Comparison of ENCODE assay signal across 13 cellular contexts in genomic region chr11:2534131-2534956, GRCh38.
DNase-seq lines count a peak whose midpoint lies in the region; ATAC-seq and TF ChIP-seq lines count a peak whose summit lies in the region.
"Had no signal": no experiment of that assay in that cellular context is flagged by ENCODE, and none has a peak within 500 bp of the region (broad histone marks: within the 10 kb centered on the region; RNA-seq: fewer than 3 reads in every experiment).

No MANE protein-coding gene starts in this region.

- H3K4me1 ChIP-seq in BLaER1 treated with 17β-estradiol and CSF1 and Interleukin-3, amounts not matched to agents 10 nM and 100 nM, result peaks cover 42 to 54% (median 46%) of the 10 kb centered on the region in 10 experiments
- peaks cover 19% of the 10 kb centered on the region for H3K4me1 ChIP-seq in CD8-positive, alpha-beta T cell (ENCODE audit: insufficient read depth, low read length)

- H3K36me3 ChIP-seq in BLaER1 treated with 17β-estradiol and CSF1 and Interleukin-3, amounts not matched to agents 10 nM and 100 nM, result no peaks in the 10 kb centered on the region; a peak in 1 of 22 replicates
- no peaks in the 10 kb centered on the region for H3K36me3 ChIP-seq in CD8-positive, alpha-beta T cell (ENCODE audit: insufficient read depth, low read length)
- H3K36me3 ChIP-seq: ascending aorta had no signal

- H3K9me3 ChIP-seq in BLaER1 treated with 17β-estradiol and CSF1 and Interleukin-3, amounts not matched to agents 10 nM and 100 nM (replicated peaks in 1 of 11), result no peaks in the 10 kb centered on the region
- no peaks in the 10 kb centered on the region for H3K9me3 ChIP-seq in CD8-positive, alpha-beta T cell (ENCODE audit: low read length)
- H3K9me3 ChIP-seq: ascending aorta had no signal

- peak overlapping the region in 10 of 11 experiments; percentile 4 to 73 (median 52); a peak in 16 of 22 replicates for H3K9ac ChIP-seq in BLaER1 treated with 17β-estradiol and CSF1 and Interleukin-3, amounts not matched to agents 10 nM and 100 nM

- CTCF ChIA-PET in CD8-positive, alpha-beta T cell (lab: Charles Lee), result interaction anchor here (0.6 to 13.4 kb wide), 24 partner anchors 19 to 683 kb away, joined by 3 to 492 read pairs (median 16); partner anchors contain the start of genes CDKN1C, KCNQ1, PHLDA2 and TRPM5

- no peak for ATAC-seq in HG03045 (IDR thresholded peaks at IDR 0.05; ENCODE audit: unreplicated experiment)
- ATAC-seq in CD8-positive, alpha-beta T cell, result no peak
- no peak for ATAC-seq in HG03378 (IDR thresholded peaks at IDR 0.05; ENCODE audit: unreplicated experiment)

- intact Hi-C loops in CD8-positive, alpha-beta T cell (cut with DNase I, micrococcal nuclease), result loop anchor here (5.0 kb wide), 3 partner anchors 232 to 503 kb away; partner anchors contain the start of genes C11orf21 (in 1 of the 2) and TSPAN32 (in 1 of the 2)

- peak overlapping the region in 1 of 10 experiments; percentile 50; a peak in 2 of 20 replicates for H3K4me3 ChIP-seq in BLaER1 treated with 17β-estradiol and CSF1 and Interleukin-3, amounts not matched to agents 10 nM and 100 nM
- no peak overlapping the region for H3K4me3 ChIP-seq in epithelial cell of esophagus (ENCODE audit: low read length)
- H3K4me3 ChIP-seq in CD8-positive, alpha-beta T cell (ENCODE audit: low read depth, low read length), result no peak overlapping the region

- no peaks in the 10 kb centered on the region for H3K36me3 Mint-ChIP-seq in nephron (ENCODE audit: low read depth)
- peaks cover 4% of the 10 kb centered on the region for H3K36me3 Mint-ChIP-seq in CD8-positive, alpha-beta T cell

- peaks cover under 1% of the 10 kb centered on the region for H3K27me3 Mint-ChIP-seq in nephron (ENCODE audit: low read depth)
- no peaks in the 10 kb centered on the region for H3K27me3 Mint-ChIP-seq in CD8-positive, alpha-beta T cell (ENCODE audit: low read depth)
- H3K27me3 Mint-ChIP-seq: activated CD4-positive, alpha-beta T cell treated with anti-CD3 and anti-CD28 coated beads, Interleukin-2, amount 10 ng/mL, durations not matched to agents 7 days and 5 days; CD4-positive, alpha-beta T cell; memory B cell had no signal

- peak overlapping the region; percentile 87 to 97 (median 92) for H3K4me2 ChIP-seq in BLaER1 treated with 17β-estradiol and CSF1 and Interleukin-3, amounts not matched to agents 10 nM and 100 nM

- DNase-seq in LHCN-M2 (ENCODE audit: low read depth) (peak; percentile 7), epithelial cell of esophagus (ENCODE audit: low read depth) (peak; percentile 85), activated T-cell treated with anti-CD3 and anti-CD28 coated beads for 4 hours (no peak)
- no peak for DNase-seq in CD8-positive, alpha-beta T cell
- DNase-seq: CD4-positive, alpha-beta T cell; NCI-H2081 had no signal

- peak overlapping the region in 9 of 11 experiments; percentile 17 to 78 (median 66); a peak in 16 of 22 replicates for H3K27ac ChIP-seq in BLaER1 treated with 17β-estradiol and CSF1 and Interleukin-3, amounts not matched to agents 10 nM and 100 nM
- H3K27ac ChIP-seq in CD8-positive, alpha-beta T cell (ENCODE audit: low read depth, low read length), result no peak overlapping the region
- H3K27ac ChIP-seq: ascending aorta had no signal

- POLR2A ChIA-PET in CD8-positive, alpha-beta T cell (lab: Charles Lee), result interaction anchor here (1.1 to 3.6 kb wide), 6 partner anchors 343 to 557 kb away, joined by 3 to 31 read pairs (median 5); partner anchors contain the start of gene CDKN1C

- peaks cover 3% of the 10 kb centered on the region for H3K9me3 Mint-ChIP-seq in nephron
- H3K9me3 Mint-ChIP-seq in CD8-positive, alpha-beta T cell, result no peaks in the 10 kb centered on the region
- H3K9me3 Mint-ChIP-seq: activated CD4-positive, alpha-beta T cell treated with anti-CD3 and anti-CD28 coated beads, Interleukin-2, amount 10 ng/mL, durations not matched to agents 7 days and 5 days; CD4-positive, alpha-beta T cell; memory B cell had no signal

- peak overlapping the region; percentile 76 to 96 (median 91) for H3K27ac Mint-ChIP-seq in nephron
- H3K27ac Mint-ChIP-seq in CD8-positive, alpha-beta T cell, result no peak overlapping the region
- H3K27ac Mint-ChIP-seq: activated CD4-positive, alpha-beta T cell treated with anti-CD3 and anti-CD28 coated beads, Interleukin-2, amount 10 ng/mL, durations not matched to agents 7 days and 5 days; CD4-positive, alpha-beta T cell; memory B cell had no signal

- H3K27me3 ChIP-seq in BLaER1 treated with 17β-estradiol and CSF1 and Interleukin-3, amounts not matched to agents 10 nM and 100 nM, result peaks cover 0 to 16% (median 0%) of the 10 kb centered on the region in 11 experiments; a peak in 3 of 22 replicates
- H3K27me3 ChIP-seq in CD8-positive, alpha-beta T cell (ENCODE audit: insufficient read depth, low read length), result no peaks in the 10 kb centered on the region
- H3K27me3 ChIP-seq: ascending aorta had no signal

- H3K4me3 Mint-ChIP-seq in nephron, result no peak overlapping the region
- H3K4me3 Mint-ChIP-seq in CD8-positive, alpha-beta T cell, result no peak overlapping the region
- H3K4me3 Mint-ChIP-seq: activated CD4-positive, alpha-beta T cell treated with anti-CD3 and anti-CD28 coated beads, Interleukin-2, amount 10 ng/mL, durations not matched to agents 7 days and 5 days; CD4-positive, alpha-beta T cell; memory B cell had no signal

- TF ChIP-seq CTCF in epithelial cell of esophagus (IDR thresholded peaks at IDR 0.05; ENCODE audit: insufficient read depth, low read depth, low read length, missing control alignments) (no peak), nephron (IDR thresholded peaks at IDR 0.05; ENCODE audit: unreplicated experiment in 3 of 3) (no peak)
- no peak for TF ChIP-seq CTCF in CD8-positive, alpha-beta T cell (IDR thresholded peaks at IDR 0.05)

- peaks cover 0 to 67% (median 16%) of the 10 kb centered on the region in 11 experiments; a peak in 14 of 22 replicates for H4K20me1 ChIP-seq in BLaER1 treated with 17β-estradiol and CSF1 and Interleukin-3, amounts not matched to agents 10 nM and 100 nM

- H3K4me1 Mint-ChIP-seq in nephron, result peaks cover 35% of the 10 kb centered on the region
- peaks cover 20% of the 10 kb centered on the region for H3K4me1 Mint-ChIP-seq in CD8-positive, alpha-beta T cell (ENCODE audit: low read depth)

Comparison
In these comparisons a context has a peak if more than half of its experiments do, and no peak if none do; other contexts are left out.
1. DNase-seq: peak in LHCN-M2 (single experiment) and epithelial cell of esophagus (single experiment); none in CD8-positive, alpha-beta T cell (0 of 7) and activated T-cell treated with anti-CD3 and anti-CD28 coated beads for 4 hours (single experiment).